In genomic region chr1:17553970-17554369, GRCh38 we compare ENCODE assay signal across 12 cellular contexts. TPM values are rescaled to one million over a fixed set of nuclear protein-coding genes. Genes with fewer than 3 reads are reported as not detected.
DNase-seq lines count a peak whose midpoint lies in the region; ATAC-seq, FAIRE-seq and TF ChIP-seq lines count a peak whose summit lies in the region.
"Had no signal": no experiment of that assay in that cellular context is flagged by ENCODE, and none has a peak within 500 bp of the region (broad histone marks: within the 10 kb centered on the region; RNA-seq: fewer than 3 reads in every experiment).

No MANE protein-coding gene starts in this region.

- H3K27ac ChIP-seq in esophagus muscularis mucosa (replicated peaks in 1 of 4) (peak overlapping the region; percentile 83 to 98 (median 93)), small intestine (ENCODE audit: low read depth in 1 of 2, low read length in 1 of 2) (peak overlapping the region in 1 of 2 donors; percentile 11)

- H3K9me3 ChIP-seq in esophagus muscularis mucosa (no peaks in the 10 kb centered on the region), small intestine (ENCODE audit: control insufficient read depth, low read depth) (no peaks in the 10 kb centered on the region)

- peaks cover 3% of the 10 kb centered on the region for H3K4me1 Mint-ChIP-seq in CD14-positive monocyte

- no peaks in the 10 kb centered on the region for H3K36me3 Mint-ChIP-seq in CD14-positive monocyte

- WGBS in esophagus muscularis mucosa = 53% methylated on average over 7 of the region's 7 CpGs
- 67 to 77% (median 77%) methylated on average over 7 of the region's 7 CpGs for WGBS in small intestine, 3 donors

- TF ChIP-seq CTCF in esophagus muscularis mucosa (IDR thresholded peaks at IDR 0.05) (no peak), CD14-positive monocyte (IDR thresholded peaks at IDR 0.05) (no peak)

- peak overlapping the region in 1 of 2 donors; percentile 49 for H3K4me3 Mint-ChIP-seq in CD14-positive monocyte
- H3K4me3 Mint-ChIP-seq: dendritic cell treated with granulocyte-macrophage colony-stimulating factor and Interleukin-4, amounts not matched to agents 40 ng/mL and 50 ng/mL, for 4 days had no signal

- H3K36me3 ChIP-seq in esophagus muscularis mucosa = no peaks in the 10 kb centered on the region
- no peaks in the 10 kb centered on the region for H3K36me3 ChIP-seq in small intestine (ENCODE audit: control insufficient read depth in 2 of 2, insufficient read depth in 2 of 2, low read length in 2 of 2)

- ATAC-seq in HG03571 (IDR thresholded peaks at IDR 0.05; ENCODE audit: unreplicated experiment) = no peak

- H3K27ac Mint-ChIP-seq in CD14-positive monocyte = peak overlapping the region in 2 of 7 donors; percentile 38 to 83
- H3K27ac Mint-ChIP-seq: dendritic cell treated with granulocyte-macrophage colony-stimulating factor and Interleukin-4, amounts not matched to agents 40 ng/mL and 50 ng/mL, for 4 days had no signal

- no peak for FAIRE-seq in small intestine (lab: Jason Lieb, UNC)
- FAIRE-seq: islet of Langerhans had no signal

- no peak for TF ChIP-seq POLR2A in esophagus muscularis mucosa (IDR thresholded peaks at IDR 0.05; ENCODE audit: low read depth)

- no peaks in the 10 kb centered on the region for H3K9me3 Mint-ChIP-seq in CD14-positive monocyte
- H3K9me3 Mint-ChIP-seq: dendritic cell treated with granulocyte-macrophage colony-stimulating factor and Interleukin-4, amounts not matched to agents 40 ng/mL and 50 ng/mL, for 4 days had no signal

- TF ChIP-seq EP300 in esophagus muscularis mucosa (IDR thresholded peaks at IDR 0.05) = no peak

- DNase-seq in EL (peak; percentile 93), RPMI7951 (ENCODE audit: low read depth) (peak; percentile 81), esophagus muscularis mucosa (ENCODE audit: extremely low spot score) (no peak), skeletal muscle cell (ENCODE audit: low read depth) (peak; percentile 51), small intestine (no peak), CD14-positive monocyte (ENCODE audit: low spot score) (no peak)
- DNase-seq in activated effector memory CD4-positive, alpha-beta T cell treated with anti-CD3 and anti-CD28 coated beads, Interleukin-2, amount 50 U/mL, for 16 hours = no peak
- DNase-seq: activated T-cell treated with anti-CD3 and anti-CD28 coated beads for 4 hours, NCI-H2227 treated with DMSO at 0.1 percent for 48 hours had no signal

- H3K27me3 ChIP-seq in esophagus muscularis mucosa = no peaks in the 10 kb centered on the region
- no peaks in the 10 kb centered on the region for H3K27me3 ChIP-seq in small intestine (ENCODE audit: control insufficient read depth in 2 of 2, insufficient read depth in 2 of 2, low read length in 2 of 2)

- peaks cover 10 to 27% (median 17%) of the 10 kb centered on the region in 3 donors for H3K27me3 Mint-ChIP-seq in CD14-positive monocyte (ENCODE audit: low read depth in 3 of 3)

- H3K4me1 ChIP-seq in esophagus muscularis mucosa (peaks cover 36 to 96% (median 84%) of the 10 kb centered on the region in 4 donors), small intestine (ENCODE audit: control insufficient read depth in 2 of 2, insufficient read depth in 1 of 2, low read depth in 1 of 2, low read length in 1 of 2) (peaks cover 0 to 6% of the 10 kb centered on the region in 2 donors)

- intact Hi-C loops in esophagus muscularis mucosa (cut with DNase I) (no loop called here), CD14-positive monocyte (cut with micrococcal nuclease) (no loop called here)

- H3K4me3 ChIP-seq in esophagus muscularis mucosa (no peak overlapping the region), skeletal muscle cell (ENCODE audit: low read depth, low read length) (no peak overlapping the region), small intestine (ENCODE audit: low read depth in 1 of 2, low read length in 2 of 2) (no peak overlapping the region)

RNA-seq across cellular contexts. Expression of gene ARHGEF10L, which starts 14.5 kb away (rescaled TPM):
- total RNA-seq in RPMI7951 (2014; rRNA removed; shearing (Covaris generic)) = 2.2 and 3.3 TPM in 2 replicates
- total RNA-seq in esophagus muscularis mucosa = 10 to 100 TPM; 46.6 to 93.0 (median 66.9) TPM
- 10 to 100 TPM in 1 of 3 donors, 1 to 10 TPM in 2; 5.6 to 62.1 (median 7.8) TPM for polyA plus RNA-seq in small intestine
- polyA plus RNA-seq in CD14-positive monocyte = 10 to 100 TPM; 20.7 to 23.7 TPM

Comparison
In these comparisons a context has a peak if more than half of its experiments do, and no peak if none do; other contexts are left out.
1. DNase-seq: peak in EL (single experiment), RPMI7951 (single experiment) and skeletal muscle cell (single experiment); none in esophagus muscularis mucosa (single experiment), small intestine (single experiment), activated effector memory CD4-positive, alpha-beta T cell treated with anti-CD3 and anti-CD28 coated beads, Interleukin-2, amount 50 U/mL, for 16 hours (single experiment) and CD14-positive monocyte (single experiment).
2. RNA of gene ARHGEF10L, which starts 14.5 kb away (total RNA-seq): 46.6 to 93.0 TPM in esophagus muscularis mucosa; 2.2 to 3.3 TPM in RPMI7951; every median in the first group is over 10 times any median in the second.